ENCODE assay signal across 11 cellular contexts in the genomic region with DNA sequence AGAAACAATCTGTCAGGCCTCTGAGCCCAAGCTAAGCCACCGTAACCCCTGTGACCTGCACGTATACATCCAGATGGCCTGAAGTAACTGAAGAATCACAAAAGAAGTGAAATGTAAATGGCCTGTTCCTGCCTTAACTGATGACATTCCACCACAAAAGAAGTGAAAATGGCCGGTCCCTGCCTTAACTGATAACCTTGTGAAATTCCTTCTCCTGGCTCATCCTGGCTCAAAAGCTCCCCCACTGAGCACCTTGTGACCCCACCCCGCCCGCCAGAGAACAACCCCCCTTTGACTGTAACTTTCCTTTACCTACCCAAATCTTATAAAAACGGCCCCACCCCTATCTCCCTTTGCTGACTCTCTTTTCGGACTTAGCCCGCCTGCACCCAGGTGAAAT. TPM values are rescaled to one million over a fixed set of nuclear protein-coding genes. Genes with fewer than 3 reads are reported as not detected.
DNase-seq lines count a peak whose midpoint lies in the region; ATAC-seq, FAIRE-seq and TF ChIP-seq lines count a peak whose summit lies in the region.
"Not testable (repeated sequence)": the region's sequence is repeated elsewhere in the genome, so short reads cannot be mapped to it uniquely, and the experiment has no call there.
"Had no signal": no experiment of that assay in that cellular context is flagged by ENCODE, and none has a peak within 500 bp of the region (broad histone marks: within the 10 kb centered on the region; RNA-seq: fewer than 3 reads in every experiment).

No MANE protein-coding gene starts in this region.

- not testable (repeated sequence) for H3K9me2 ChIP-seq in GM23338 (ENCODE audit: insufficient read depth); OCI-LY7 (ENCODE audit: insufficient read depth, low read length)

- FAIRE-seq in H1 (lab: Jason Lieb, UNC): not testable (repeated sequence)

- H3K9me3 Mint-ChIP-seq in GM23338; progenitor cell of endocrine pancreas (ENCODE audit: low read depth): not testable (repeated sequence)

- intact Hi-C loops in OCI-LY7 (cut with micrococcal nuclease; ENCODE audit: unreplicated experiment): loop anchor here (5.0 to 10.0 kb wide), 3 partner anchors 319 to 1228 kb away; partner anchors contain the start of genes MTRF1L and RMND1

- not testable (repeated sequence) for H2BK15ac ChIP-seq in H1 (ENCODE audit: low read length); mesendoderm (replicated peaks; ENCODE audit: low read depth)

- peak overlapping the region; percentile 53 for H3K4ac ChIP-seq in H1 (replicated peaks; ENCODE audit: insufficient read length, low read depth, low read length)
- not testable (repeated sequence) for H3K4ac ChIP-seq in mesendoderm (ENCODE audit: low read depth, low read length)

- H3K79me2 ChIP-seq in GM23338 (replicated peaks; ENCODE audit: insufficient read depth); H1 (ENCODE audit: control insufficient read depth in 1 of 2, insufficient read depth in 2 of 2, low read length in 2 of 2); mesendoderm (ENCODE audit: control insufficient read depth, insufficient read depth, low read length): not testable (repeated sequence)
- peaks cover 38% of the 10 kb centered on the region; the same call in 1 of the 2 replicates for H3K79me2 ChIP-seq in OCI-LY7 (ENCODE audit: insufficient read depth, low read depth, low read length)

- TF ChIP-seq EP300 in H1 (IDR thresholded peaks at IDR 0.05; ENCODE audit: borderline replicate concordance in 1 of 2, low read depth in 2 of 2, low read length in 2 of 2): not testable (repeated sequence)

- peak; percentile 53 for DNase-seq in GM23338 (ENCODE audit: low spot score)
- DNase-seq in OCI-LY7 (ENCODE audit: low spot score): peak; percentile 79
- DNase-seq in H1 (ENCODE audit: low read depth in 1 of 2, low spot score in 2 of 2); progenitor cell of endocrine pancreas (ENCODE audit: low spot score, unreplicated experiment): not testable (repeated sequence)
- peak; percentile 92 for DNase-seq in mesendoderm

- H3K4me1 ChIP-seq in GM23338 (ENCODE audit: insufficient read depth): peaks cover 47% of the 10 kb centered on the region
- peaks cover 35% of the 10 kb centered on the region for H3K4me1 ChIP-seq in HUES6 (ENCODE audit: control insufficient read depth, insufficient read depth, low read length)
- peaks cover 76% of the 10 kb centered on the region for H3K4me1 ChIP-seq in OCI-LY7 (ENCODE audit: insufficient read depth, low read length, poor library complexity, severe bottlenecking)
- peaks cover 0 to 14% (median 4%) of the 10 kb centered on the region in 4 experiments; a peak in 2 of 7 replicates for H3K4me1 ChIP-seq in H1 (replicated peaks in 1 of 4; ENCODE audit: control insufficient read depth in 3 of 4, insufficient read depth in 4 of 4, low read length in 3 of 4)
- H3K4me1 ChIP-seq in iPS-15b (ENCODE audit: control insufficient read depth, insufficient read depth, low read length): peaks cover 20% of the 10 kb centered on the region
- H3K4me1 ChIP-seq in mesendoderm (ENCODE audit: control insufficient read depth, low read depth, low read length): not testable (repeated sequence)

- H3K79me1 ChIP-seq in H1 (ENCODE audit: low read depth, low read length); mesendoderm (ENCODE audit: low read length): not testable (repeated sequence)

- H4K91ac ChIP-seq in H1 (replicated peaks; ENCODE audit: insufficient read length, low read length): peak overlapping the region; percentile 91

- H3K27me3 Mint-ChIP-seq in GM23338 (ENCODE audit: insufficient read depth, low read depth, poor library complexity) (peaks cover 13% of the 10 kb centered on the region), progenitor cell of endocrine pancreas (peaks cover 12% of the 10 kb centered on the region)

- CTCF ChIA-PET in OCI-LY7 (lab: Charles Lee; ENCODE audit: unreplicated experiment): not testable (repeated sequence)
- CTCF ChIA-PET in H1 (lab: Charles Lee; ENCODE audit: partially characterized antibody): interaction anchor here (1.1 kb wide), 1 partner anchor 266 kb away, joined by 3 read pairs; no protein-coding TSS in a partner anchor

- H3K18ac ChIP-seq in H1 (ENCODE audit: extremely low read depth, low read length) (peak overlapping the region; percentile 71), mesendoderm (ENCODE audit: low read length) (peak overlapping the region; percentile 94)

- peak overlapping the region; percentile 39; the same call in 1 of the 2 replicates for H2BK12ac ChIP-seq in H1 (ENCODE audit: low read depth, low read length)

- H3K27ac Mint-ChIP-seq in GM23338 (peak overlapping the region; percentile 87), progenitor cell of endocrine pancreas (peak overlapping the region; percentile 53)

- not testable (repeated sequence) for H3K4me3 Mint-ChIP-seq in GM23338; progenitor cell of endocrine pancreas (ENCODE audit: low read depth)

- H4K5ac ChIP-seq in H1 (ENCODE audit: insufficient read length, low read depth, low read length); mesendoderm (ENCODE audit: low read length): not testable (repeated sequence)

- not testable (repeated sequence) for BruUV-seq in OCI-LY7 (replicated peaks; lab: Mats Ljungman, UMichigan)

- H3K36me3 ChIP-seq in GM23338 (ENCODE audit: insufficient read depth); HUES6 (ENCODE audit: control insufficient read depth, insufficient read depth, low read length); H1 (ENCODE audit: control insufficient read depth in 2 of 4, insufficient read depth in 4 of 4, low read length in 3 of 4); iPS-15b (ENCODE audit: control insufficient read depth, insufficient read depth, low read length); mesendoderm (ENCODE audit: control insufficient read depth, insufficient read depth, low read length): not testable (repeated sequence)
- peaks cover 15% of the 10 kb centered on the region for H3K36me3 ChIP-seq in OCI-LY7 (ENCODE audit: insufficient read depth, low read length)

- H3K27me3 ChIP-seq in GM23338 (ENCODE audit: insufficient read depth); HUES6 (ENCODE audit: control insufficient read depth, insufficient read depth, low read length); H1 (replicated peaks in 1 of 4; ENCODE audit: control insufficient read depth in 3 of 4, extremely low read depth in 1 of 4, insufficient read depth in 3 of 4, low read length in 3 of 4); iPS-15b (ENCODE audit: control insufficient read depth, insufficient read depth, low read length); mesendoderm (ENCODE audit: insufficient read depth, low read length, poor library complexity): not testable (repeated sequence)

- not testable (repeated sequence) for H3K36me3 Mint-ChIP-seq in GM23338 (ENCODE audit: low read depth); progenitor cell of endocrine pancreas (ENCODE audit: insufficient read depth)

- not testable (repeated sequence) for TF ChIP-seq POLR2A in H1 (IDR thresholded peaks at IDR 0.05; ENCODE audit: control extremely low read depth in 1 of 2, low read depth in 2 of 2, low read length in 2 of 2)

- H2BK120ac ChIP-seq in H1 (replicated peaks; ENCODE audit: low read depth, low read length): peak overlapping the region; percentile 96
- H2BK120ac ChIP-seq in mesendoderm (ENCODE audit: low read depth, low read length): peak overlapping the region; percentile 95

- H2BK5ac ChIP-seq in H1 (ENCODE audit: low read depth, low read length) (peak overlapping the region; percentile 93), mesendoderm (ENCODE audit: low read length) (peak overlapping the region; percentile 100)

- not testable (repeated sequence) for H3K56ac ChIP-seq in H1 (replicated peaks; ENCODE audit: insufficient read length, low read depth, low read length)
- H3K56ac ChIP-seq in mesendoderm (ENCODE audit: low read length): peak overlapping the region; percentile 87

- peak; percentile 33 for ATAC-seq in GM23338

- not testable (repeated sequence) for TF ChIP-seq CTCF in GM23338 (conservative IDR thresholded peaks at IDR 0.05; ENCODE audit: low read depth in 2 of 2); OCI-LY7 (conservative IDR thresholded peaks at IDR 0.05; ENCODE audit: low read length); H1 (IDR thresholded peaks at IDR 0.05; ENCODE audit: control extremely low read depth in 1 of 3, insufficient read depth in 1 of 3, low read depth in 1 of 3, low read length in 3 of 3); progenitor cell of endocrine pancreas (IDR thresholded peaks at IDR 0.05; ENCODE audit: unreplicated experiment)

- not testable (repeated sequence) for H4K8ac ChIP-seq in H1 (ENCODE audit: extremely low read depth, insufficient read depth, low read length); mesendoderm (ENCODE audit: low read depth, low read length)

- 23% methylated on average over 8 of the region's 8 CpGs; no CpG with 5 or more reads in 1 of the 2 experiments for WGBS in H1 (ENCODE audit: extremely low coverage in 1 of 2, insufficient coverage in 1 of 2, insufficient read length in 1 of 2, insufficient replicate concordance in 2 of 2, low coverage in 1 of 2, low lambda C conversion rate in 2 of 2, missing lambda C conversion rate in 1 of 2), 2 experiments
- WGBS in mesendoderm (ENCODE audit: extremely low coverage, insufficient coverage, low lambda C conversion rate): no CpG with 5 or more reads among the region's 8 CpGs

- peak overlapping the region; percentile 23 for H3K9ac ChIP-seq in HUES6 (ENCODE audit: low read length)
- H3K9ac ChIP-seq in H1 (replicated peaks in 1 of 4; ENCODE audit: extremely low read depth in 1 of 4, low read depth in 3 of 4, low read length in 3 of 4); iPS-15b (ENCODE audit: low read depth, low read length); mesendoderm (ENCODE audit: low read length): not testable (repeated sequence)

- peak overlapping the region; percentile 93; the same call in 1 of the 2 replicates for H2BK20ac ChIP-seq in H1 (ENCODE audit: low read length)

- POLR2A ChIA-PET in OCI-LY7 (lab: Charles Lee): interaction anchor here (0.7 to 3.1 kb wide), 4 partner anchors 10 to 382 kb away, joined by 3 to 15 read pairs (median 10); partner anchors contain the start of gene FBXO5
- POLR2A ChIA-PET in H1 (lab: Charles Lee; ENCODE audit: partially characterized antibody): not testable (repeated sequence)

- H3K14ac ChIP-seq in H1 (ENCODE audit: insufficient read length): not testable (repeated sequence)

- TF ChIP-seq RAD21 in H1 (IDR thresholded peaks at IDR 0.05 in 1 of 2, conservative IDR thresholded peaks at IDR 0.05 in 1 of 2; ENCODE audit: low read depth in 2 of 2, low read length in 2 of 2): not testable (repeated sequence)

- H3F3A ChIP-seq in GM23338 (replicated peaks; ENCODE audit: low read depth): not testable (repeated sequence)

- H3K4me2 ChIP-seq in GM23338 (peak overlapping the region; percentile 46), OCI-LY7 (ENCODE audit: low read length) (peak overlapping the region; percentile 76), H1 (ENCODE audit: insufficient read depth in 1 of 2, low read depth in 2 of 2, low read length in 2 of 2) (peak overlapping the region; percentile 29 to 44; a peak in 3 of 4 replicates)
- not testable (repeated sequence) for H3K4me2 ChIP-seq in mesendoderm (ENCODE audit: low read length)

- H3K4me3 ChIP-seq in GM23338 (peak overlapping the region; percentile 31), HUES6 (ENCODE audit: low read depth, low read length) (peak overlapping the region; percentile 35; the same call in 1 of the 2 replicates), OCI-LY7 (ENCODE audit: low read depth, low read length, poor library complexity, severe bottlenecking) (peak overlapping the region; percentile 70), H1 (ENCODE audit: extremely low read depth in 1 of 4, insufficient read depth in 2 of 4, low read depth in 3 of 4, low read length in 4 of 4) (peak overlapping the region in 1 of 4 experiments; percentile 26; a peak in 1 of 8 replicates), iPS-15b (ENCODE audit: low read depth, low read length) (peak overlapping the region; percentile 6)
- H3K4me3 ChIP-seq in mesendoderm (ENCODE audit: low read length): not testable (repeated sequence)

- not testable (repeated sequence) for H2AFZ ChIP-seq in GM23338
- H2AFZ ChIP-seq in OCI-LY7 (ENCODE audit: low read length) (peak overlapping the region; percentile 69; the same call in 1 of the 2 replicates), H1 (ENCODE audit: low read length) (0 out of 2 replicates have a peak overlapping the region, but pooled peaks have one; percentile 2)

- H3K27ac ChIP-seq in GM23338 (ENCODE audit: low read depth): peak overlapping the region; percentile 95
- H3K27ac ChIP-seq in HUES6 (ENCODE audit: low read depth, low read length): peak overlapping the region; percentile 78
- peak overlapping the region; percentile 96 for H3K27ac ChIP-seq in OCI-LY7 (ENCODE audit: low read depth, low read length, poor library complexity, severe bottlenecking)
- H3K27ac ChIP-seq in H1 (ENCODE audit: low read depth, low read length): peak overlapping the region; percentile 43; the same call in 1 of the 2 replicates
- peak overlapping the region; percentile 98 for H3K27ac ChIP-seq in mesendoderm (ENCODE audit: low read depth, low read length)

- not testable (repeated sequence) for H3K23me2 ChIP-seq in H1 (ENCODE audit: low read depth, low read length)

- not testable (repeated sequence) for H3K23ac ChIP-seq in H1 (ENCODE audit: insufficient read length); mesendoderm (ENCODE audit: low read length)

- not testable (repeated sequence) for H3K9me3 ChIP-seq in HUES6 (ENCODE audit: control insufficient read depth, insufficient read depth, low read depth, low read length); OCI-LY7 (ENCODE audit: low read length); H1 (ENCODE audit: insufficient read depth in 2 of 2, low read depth in 1 of 2, low read length in 1 of 2); iPS-15b (ENCODE audit: control insufficient read depth, insufficient read depth, low read length)

- H2AK5ac ChIP-seq in H1 (ENCODE audit: low read depth, low read length); mesendoderm (ENCODE audit: low read length): not testable (repeated sequence)

- H4K20me1 ChIP-seq in GM23338 (replicated peaks; ENCODE audit: insufficient read depth); OCI-LY7 (ENCODE audit: insufficient read depth, low read length); H1 (replicated peaks in 1 of 2; ENCODE audit: control insufficient read depth in 1 of 2, insufficient read depth in 2 of 2, low read length in 2 of 2): not testable (repeated sequence)

- H3K4me1 Mint-ChIP-seq in GM23338: peaks cover 36% of the 10 kb centered on the region
- H3K4me1 Mint-ChIP-seq in progenitor cell of endocrine pancreas (ENCODE audit: low read depth): peaks cover 22% of the 10 kb centered on the region

RNA-seq across cellular contexts. Expression of gene MYCT1, which starts 14.8 kb away (rescaled TPM):
- total RNA-seq in GM23338 (2014; rRNA removed; shearing (Covaris generic)): 1.6 and 2.5 TPM in 2 replicates
- polyA plus RNA-seq in GM23338 (2016; fragmentation: Nextera tagmentation; extraction: Ambion mirVana) (1.7 and 1.9 TPM in 2 replicates), H1 (2011; rRNA removed) (0.39 and 0.42 TPM in 2 replicates)
- 0.47 and 1.7 TPM in 2 replicates for total RNA-seq in OCI-LY7 (2014; rRNA removed; shearing (Covaris generic))
- total RNA-seq in OCI-LY7 (2022) (2.9 and 3.5 TPM in 2 replicates), progenitor cell of endocrine pancreas (not detected in 2 replicates)
- total RNA-seq in H1 (2021; fragmentation: NEBNext Ultra II Directional; extraction: Animal tissue kit (Norgen Biotek cat#: 25700)): 2.9 and 3.3 TPM in 2 replicates
- polyA plus RNA-seq in H1 (2011; cell fraction: cytosol; rRNA removed): 0.76 TPM
- 0.47 TPM for polyA plus RNA-seq in H1 (2011; cell fraction: nucleus; rRNA removed)
- 0.25 to 1.0 TPM (median 0.48 TPM) in 4 replicates for polyA plus RNA-seq in H1 (2012, experiment 1 of 2)
- 0.20 TPM for polyA plus RNA-seq in H1 (2012, experiment 2 of 2)
- 2.2 TPM for polyA plus RNA-seq in H1 (2013, experiment 1 of 2)
- polyA plus RNA-seq in H1 (2013, experiment 2 of 2): 2.4 TPM
- 1.0 and 1.1 TPM in 2 replicates for polyA minus RNA-seq in H1 (2011; rRNA and poly(A)+ RNA removed)
- polyA minus RNA-seq in H1 (2011; cell fraction: cytosol; rRNA and poly(A)+ RNA removed): not detected
- 0.60 TPM for polyA minus RNA-seq in H1 (2011; cell fraction: nucleus; rRNA and poly(A)+ RNA removed)
- 7.0 TPM for polyA plus RNA-seq in mesendoderm (2013, experiment 1 of 2)
- polyA plus RNA-seq in mesendoderm (2013, experiment 2 of 2): 6.2 TPM
- total RNA-seq: CD4-positive, alpha-beta T cell; CD8-positive, alpha-beta memory T cell; G401 had no signal
- polyA plus RNA-seq: CD14-positive monocyte; CD8-positive, alpha-beta memory T cell had no signal

RNA-seq across cellular contexts. Expression of gene SYNE1, which starts 45.8 kb away (rescaled TPM):
- 9.7 and 13.6 TPM in 2 replicates for total RNA-seq in GM23338 (2014; rRNA removed; shearing (Covaris generic))
- polyA plus RNA-seq in GM23338 (2016; fragmentation: Nextera tagmentation; extraction: Ambion mirVana) (2.1 and 3.9 TPM in 2 replicates), H1 (2011; rRNA removed) (2.6 and 2.8 TPM in 2 replicates)
- total RNA-seq in OCI-LY7 (2014; rRNA removed; shearing (Covaris generic)): 53.1 and 74.6 TPM in 2 replicates
- total RNA-seq in OCI-LY7 (2022) (140 and 174 TPM in 2 replicates), progenitor cell of endocrine pancreas (43.8 and 58.8 TPM in 2 replicates)
- total RNA-seq in H1 (2021; fragmentation: NEBNext Ultra II Directional; extraction: Animal tissue kit (Norgen Biotek cat#: 25700)): 5.1 and 5.5 TPM in 2 replicates
- 2.7 TPM for polyA plus RNA-seq in H1 (2011; cell fraction: cytosol; rRNA removed)
- 9.5 TPM for polyA plus RNA-seq in H1 (2011; cell fraction: nucleus; rRNA removed)
- polyA plus RNA-seq in H1 (2012, experiment 1 of 2): 2.9 to 3.6 TPM (median 3.3 TPM) in 4 replicates
- polyA plus RNA-seq in H1 (2012, experiment 2 of 2): 0.41 TPM
- 1.8 TPM for polyA plus RNA-seq in H1 (2013, experiment 1 of 2)
- polyA plus RNA-seq in H1 (2013, experiment 2 of 2): 1.3 TPM
- polyA minus RNA-seq in H1 (2011; rRNA and poly(A)+ RNA removed): 11.4 and 20.6 TPM in 2 replicates
- 3.2 TPM for polyA minus RNA-seq in H1 (2011; cell fraction: cytosol; rRNA and poly(A)+ RNA removed)
- polyA minus RNA-seq in H1 (2011; cell fraction: nucleus; rRNA and poly(A)+ RNA removed): 27.3 TPM
- 2.3 TPM for polyA plus RNA-seq in mesendoderm (2013, experiment 1 of 2)
- 2.3 TPM for polyA plus RNA-seq in mesendoderm (2013, experiment 2 of 2)

Comparison
In these comparisons a context has a peak if more than half of its experiments do, and no peak if none do; other contexts are left out.
1. H3K27ac ChIP-seq: peak in every context shown above with its lines; median percentile 98 in mesendoderm; 96 in OCI-LY7; 95 in GM23338; 78 in HUES6; 43 in H1.